24 cellular contexts compared by ENCODE assay signal in the genomic region with DNA sequence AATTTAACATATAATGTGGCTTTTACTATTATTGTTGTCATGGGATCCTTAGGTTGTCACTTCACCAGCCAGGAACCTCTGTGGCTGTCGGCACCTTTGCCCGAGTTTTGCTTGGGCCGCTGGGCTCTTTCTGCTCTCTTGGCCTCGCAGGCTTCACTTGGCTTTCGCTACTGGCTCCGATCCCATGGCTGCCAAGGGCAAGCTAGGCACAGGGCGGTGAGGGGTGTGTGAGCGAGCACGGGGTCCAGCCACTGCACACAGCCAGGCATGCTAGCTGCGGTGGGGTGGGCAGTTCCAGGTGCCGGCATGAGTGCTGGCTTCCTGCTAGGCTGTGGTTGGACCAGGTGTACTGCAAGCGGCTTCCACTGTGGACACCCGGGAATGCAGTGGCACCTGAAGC.
"Had no signal": no experiment of that assay in that cellular context is flagged by ENCODE, and none has a peak within 500 bp of the region (broad histone marks: within the 10 kb centered on the region; RNA-seq: fewer than 3 reads in every experiment).

No MANE protein-coding gene starts in this region.

- H3K4me1 Mint-ChIP-seq: immature natural killer cell; naive thymus-derived CD8-positive, alpha-beta T cell; nephron progenitor cell; stimulated activated naive B cell treated with anti-CD40 and anti-IgM and Interleukin-4, amounts not matched to agents 10 μg/mL and 1 μg/mL and 100 μg/mL, for 72 hours had no signal

- DNase-seq: dermis blood vessel endothelial cell; effector memory CD4-positive, alpha-beta T cell; esophagus squamous epithelium; hippocampal formation; immature natural killer cell; left lung; lower lobe of right lung; naive thymus-derived CD8-positive, alpha-beta T cell; nephron progenitor cell; occipital lobe; ovary; posterior cingulate gyrus; psoas muscle; spleen; stimulated activated CD4-positive, alpha-beta T cell treated with anti-CD3 and anti-CD28 coated beads, Interleukin-4, amount 100 ng/mL, for 4 hours; stimulated activated naive B cell treated with anti-CD40 and anti-IgM and Interleukin-4, amounts not matched to agents 10 μg/mL and 1 μg/mL and 100 μg/mL, for 72 hours; uterus had no signal

- ATAC-seq: left lung; naive thymus-derived CD8-positive, alpha-beta T cell; psoas muscle; stimulated activated naive B cell treated with anti-CD40 and anti-IgM and Interleukin-4, amounts not matched to agents 10 μg/mL and 1 μg/mL and 100 μg/mL, for 72 hours had no signal

- H3K4me3 ChIP-seq: cardiac muscle cell, coronary artery, esophagus squamous epithelium, left lung, lower lobe of right lung, ovary, psoas muscle, skin epidermis, spleen, thoracic aorta, tibial nerve, upper lobe of left lung, uterus had no signal

- H3K4me1 ChIP-seq: esophagus squamous epithelium, left lung, lower lobe of right lung, psoas muscle, spleen, tibial nerve, upper lobe of left lung, uterus had no signal

- H3K27ac Mint-ChIP-seq: immature natural killer cell; naive thymus-derived CD8-positive, alpha-beta T cell; nephron progenitor cell; stimulated activated naive B cell treated with anti-CD40 and anti-IgM and Interleukin-4, amounts not matched to agents 10 μg/mL and 1 μg/mL and 100 μg/mL, for 72 hours; stimulated activated naive CD8-positive, alpha-beta T cell treated with anti-CD3 and anti-CD28 coated beads, Interleukin-15, Interleukin-2, amounts not matched to agents 100 ng/mL and 50 ng/mL, for 24 hours had no signal

- H3K9me3 Mint-ChIP-seq: immature natural killer cell; naive thymus-derived CD8-positive, alpha-beta T cell; nephron progenitor cell; stimulated activated naive B cell treated with anti-CD40 and anti-IgM and Interleukin-4, amounts not matched to agents 10 μg/mL and 1 μg/mL and 100 μg/mL, for 72 hours; stimulated activated naive CD8-positive, alpha-beta T cell treated with anti-CD3 and anti-CD28 coated beads, Interleukin-15, Interleukin-2, amounts not matched to agents 100 ng/mL and 50 ng/mL, for 24 hours had no signal

- H3K36me3 ChIP-seq: cardiac muscle cell, esophagus squamous epithelium, left lung, lower lobe of right lung, ovary, spleen, thoracic aorta, tibial nerve, upper lobe of left lung, uterus had no signal

- H3K36me3 Mint-ChIP-seq: immature natural killer cell; naive thymus-derived CD8-positive, alpha-beta T cell; stimulated activated naive B cell treated with anti-CD40 and anti-IgM and Interleukin-4, amounts not matched to agents 10 μg/mL and 1 μg/mL and 100 μg/mL, for 72 hours had no signal

- H3K4me3 Mint-ChIP-seq: immature natural killer cell; naive thymus-derived CD8-positive, alpha-beta T cell; nephron progenitor cell; stimulated activated naive B cell treated with anti-CD40 and anti-IgM and Interleukin-4, amounts not matched to agents 10 μg/mL and 1 μg/mL and 100 μg/mL, for 72 hours; stimulated activated naive CD8-positive, alpha-beta T cell treated with anti-CD3 and anti-CD28 coated beads, Interleukin-15, Interleukin-2, amounts not matched to agents 100 ng/mL and 50 ng/mL, for 24 hours had no signal

- H3K27ac ChIP-seq: cardiac muscle cell, coronary artery, esophagus squamous epithelium, left lung, lower lobe of right lung, ovary, psoas muscle, skin epidermis, spleen, thoracic aorta, tibial nerve, upper lobe of left lung, uterus had no signal

- H3K9me3 ChIP-seq: esophagus squamous epithelium, left lung, lower lobe of right lung, ovary, psoas muscle, spleen, thoracic aorta, tibial nerve, upper lobe of left lung, uterus had no signal

- H3K27me3 ChIP-seq: cardiac muscle cell, esophagus squamous epithelium, ovary, tibial nerve, upper lobe of left lung, uterus had no signal
